ENCODE assay signal across 8 cellular contexts in genomic region chr9:13076616-13077015, GRCh38.
"Had no signal": no experiment of that assay in that cellular context is flagged by ENCODE, and none has a peak within 500 bp of the region (broad histone marks: within the 10 kb centered on the region; RNA-seq: fewer than 3 reads in every experiment).

No MANE protein-coding gene starts in this region.

- H3K4me3 ChIP-seq: GM12878 had no signal

- FAIRE-seq: G401.6, GM12878, GM12891, GM12892, GM18507, GM19239 had no signal

- ATAC-seq: GM12878 had no signal

- DNase-seq: GDM1, GF-D8 had no signal
